In genomic region chr6:80457044-80457933, GRCh38 we compare ENCODE assay signal across 9 cellular contexts.
DNase-seq lines count a peak whose midpoint lies in the region; ATAC-seq, FAIRE-seq and TF ChIP-seq lines count a peak whose summit lies in the region.
"Had no signal": no experiment of that assay in that cellular context is flagged by ENCODE, and none has a peak within 500 bp of the region (broad histone marks: within the 10 kb centered on the region; RNA-seq: fewer than 3 reads in every experiment).

No MANE protein-coding gene starts in this region.

- H2BK12ac ChIP-seq in H1 (ENCODE audit: low read depth, low read length), result no peak overlapping the region

- H2BK20ac ChIP-seq in H1 (ENCODE audit: low read length), result no peak overlapping the region

- H3K23me2 ChIP-seq in H1 (ENCODE audit: low read depth, low read length), result no peaks in the 10 kb centered on the region

- H4K8ac ChIP-seq in H1 (ENCODE audit: extremely low read depth, insufficient read depth, low read length), result no peak overlapping the region

- DNase-seq in AG04450 (ENCODE audit: low read depth, low spot score) (peak; percentile 88), NCI-H2196 (lab: John Stamatoyannopoulos, UW; ENCODE audit: unreplicated experiment) (peak; percentile 41), H1 (ENCODE audit: low read depth in 1 of 2, low spot score in 2 of 2) (no peak), lung microvascular endothelial cell (ENCODE audit: low read depth in 2 of 2) (peak; percentile 94 to 95), NCI-H2227 (lab: John Stamatoyannopoulos, UW; ENCODE audit: unreplicated experiment) (no peak), T-helper 9 cell (no peak), T-helper 17 cell (no peak)

- H3K4me1 ChIP-seq in H1 (replicated peaks in 1 of 4; ENCODE audit: control insufficient read depth in 3 of 4, insufficient read depth in 4 of 4, low read length in 3 of 4), result no peaks in the 10 kb centered on the region

- TF ChIP-seq CTCF in AG04450 (IDR thresholded peaks at IDR 0.05; ENCODE audit: low read depth, low read length) (no peak), H1 (IDR thresholded peaks at IDR 0.05; ENCODE audit: control extremely low read depth in 1 of 3, insufficient read depth in 1 of 3, low read depth in 1 of 3, low read length in 3 of 3) (no peak)

- CTCF ChIA-PET in AG04450 (lab: Charles Lee), result interaction anchor here (1.4 kb wide), 2 partner anchors 66 to 243 kb away, joined by 4 to 6 read pairs; no protein-coding TSS in a partner anchor
- CTCF ChIA-PET in H1 (lab: Charles Lee; ENCODE audit: partially characterized antibody), result interaction anchor here (0.6 to 1.2 kb wide), 3 partner anchors 27 to 1294 kb away, joined by 3 read pairs; no protein-coding TSS in a partner anchor

- H3K79me1 ChIP-seq in H1 (ENCODE audit: low read depth, low read length), result no peaks in the 10 kb centered on the region

- no peak overlapping the region for H3K4me3 Mint-ChIP-seq in T-helper 17 cell

- H3K27me3 Mint-ChIP-seq in T-helper 17 cell, result no peaks in the 10 kb centered on the region

- no peaks in the 10 kb centered on the region for H3K36me3 Mint-ChIP-seq in T-helper 17 cell (ENCODE audit: low read depth)

- no peak overlapping the region for H3K4ac ChIP-seq in H1 (replicated peaks; ENCODE audit: insufficient read length, low read depth, low read length)

- H4K20me1 ChIP-seq in H1 (replicated peaks in 1 of 2; ENCODE audit: control insufficient read depth in 1 of 2, insufficient read depth in 2 of 2, low read length in 2 of 2), result no peaks in the 10 kb centered on the region

- H3K27ac ChIP-seq in AG04450 (ENCODE audit: low read depth, low read length), result no peak overlapping the region
- H3K27ac ChIP-seq in H1 (ENCODE audit: low read depth, low read length), result no peak overlapping the region
- H3K27ac ChIP-seq: VCaP had no signal

- no peak overlapping the region for H2BK15ac ChIP-seq in H1 (ENCODE audit: low read length)

- H4K5ac ChIP-seq in H1 (ENCODE audit: insufficient read length, low read depth, low read length), result no peak overlapping the region

- FAIRE-seq in H1 (lab: Jason Lieb, UNC), result no peak

- H2AK5ac ChIP-seq in H1 (ENCODE audit: low read depth, low read length), result no peak overlapping the region

- H3K9ac ChIP-seq in H1 (replicated peaks in 1 of 4; ENCODE audit: extremely low read depth in 1 of 4, low read depth in 3 of 4, low read length in 3 of 4), result no peak overlapping the region

- no peak overlapping the region for H3K14ac ChIP-seq in H1 (ENCODE audit: insufficient read length)

- TF ChIP-seq POLR2A in H1 (IDR thresholded peaks at IDR 0.05; ENCODE audit: control extremely low read depth in 1 of 2, low read depth in 2 of 2, low read length in 2 of 2), result no peak

- POLR2A ChIA-PET in AG04450 (lab: Yijun Ruan, JAX) (interaction anchor here (0.5 to 1.2 kb wide), 6 partner anchors 19 to 1540 kb away, joined by 3 to 5 read pairs (median 4); no protein-coding TSS in a partner anchor), H1 (lab: Charles Lee; ENCODE audit: partially characterized antibody) (no interaction called here)

- ATAC-seq in GM19455 (IDR thresholded peaks at IDR 0.05; ENCODE audit: unreplicated experiment) (no peak), T-helper 17 cell (no peak)

- no peaks in the 10 kb centered on the region for H3K36me3 ChIP-seq in H1 (ENCODE audit: control insufficient read depth in 2 of 4, insufficient read depth in 4 of 4, low read length in 3 of 4)

- H3K4me3 ChIP-seq in AG04450 (ENCODE audit: low read depth, low read length), result no peak overlapping the region
- no peak overlapping the region for H3K4me3 ChIP-seq in H1 (ENCODE audit: extremely low read depth in 1 of 4, insufficient read depth in 2 of 4, low read depth in 3 of 4, low read length in 4 of 4)

- no peak overlapping the region for H3K27ac Mint-ChIP-seq in T-helper 17 cell

- no peak for TF ChIP-seq EP300 in H1 (IDR thresholded peaks at IDR 0.05; ENCODE audit: borderline replicate concordance in 1 of 2, low read depth in 2 of 2, low read length in 2 of 2)

- no peak overlapping the region for H2BK5ac ChIP-seq in H1 (ENCODE audit: low read depth, low read length)

- H3K79me2 ChIP-seq in H1 (ENCODE audit: control insufficient read depth in 1 of 2, insufficient read depth in 2 of 2, low read length in 2 of 2), result no peaks in the 10 kb centered on the region

- H3K56ac ChIP-seq in H1 (replicated peaks; ENCODE audit: insufficient read length, low read depth, low read length), result no peak overlapping the region

- H3K4me2 ChIP-seq in H1 (ENCODE audit: insufficient read depth in 1 of 2, low read depth in 2 of 2, low read length in 2 of 2), result no peak overlapping the region

- no peak overlapping the region for H3K23ac ChIP-seq in H1 (ENCODE audit: insufficient read length)

- no peak overlapping the region for H3K18ac ChIP-seq in H1 (ENCODE audit: extremely low read depth, low read length)

- H2BK120ac ChIP-seq in H1 (replicated peaks; ENCODE audit: low read depth, low read length), result no peak overlapping the region

- H3K4me1 Mint-ChIP-seq in T-helper 17 cell, result no peaks in the 10 kb centered on the region

- WGBS in H1 (ENCODE audit: extremely low coverage in 1 of 2, insufficient coverage in 1 of 2, insufficient read length in 1 of 2, insufficient replicate concordance in 2 of 2, low coverage in 1 of 2, low lambda C conversion rate in 2 of 2, missing lambda C conversion rate in 1 of 2), 2 experiments, result 90% methylated on average over 5 of the region's 5 CpGs; no CpG with 5 or more reads in 1 of the 2 experiments

- H4K91ac ChIP-seq in H1 (replicated peaks; ENCODE audit: insufficient read length, low read length), result no peak overlapping the region

- TF ChIP-seq RAD21 in H1 (IDR thresholded peaks at IDR 0.05 in 1 of 2, conservative IDR thresholded peaks at IDR 0.05 in 1 of 2; ENCODE audit: low read depth in 2 of 2, low read length in 2 of 2), result no peak

- no peak overlapping the region for H2AFZ ChIP-seq in H1 (ENCODE audit: low read length)

- H3K27me3 ChIP-seq in AG04450 (ENCODE audit: control insufficient read depth, insufficient read depth, low read length) (no peaks in the 10 kb centered on the region), H1 (replicated peaks in 1 of 4; ENCODE audit: control insufficient read depth in 3 of 4, extremely low read depth in 1 of 4, insufficient read depth in 3 of 4, low read length in 3 of 4) (no peaks in the 10 kb centered on the region)

- no peaks in the 10 kb centered on the region for H3K9me3 ChIP-seq in AG04450 (ENCODE audit: control insufficient read depth, insufficient read depth, low read length)
- H3K9me3 ChIP-seq in H1 (ENCODE audit: insufficient read depth in 2 of 2, low read depth in 1 of 2, low read length in 1 of 2), result no peaks in the 10 kb centered on the region
- H3K9me3 ChIP-seq in T-helper 17 cell (ENCODE audit: control insufficient read depth, low read length, poor library complexity, severe bottlenecking), result no peaks in the 10 kb centered on the region

TF ChIP-seq in H1, 55 proteins besides CTCF, POLR2A, EP300 and RAD21:
- TF ChIP-seq CBX5 (IDR thresholded peaks at IDR 0.05; ENCODE audit: low read depth, low read length) (no peak), SP1 (IDR thresholded peaks at IDR 0.05; ENCODE audit: low read depth, low read length) (no peak), SIRT6 (IDR thresholded peaks at IDR 0.05; ENCODE audit: low read length) (no peak), TAF1 (IDR thresholded peaks at IDR 0.05; ENCODE audit: low read depth, low read length) (no peak), MAFK (IDR thresholded peaks at IDR 0.05; ENCODE audit: low read depth, low read length) (0 out of 2 replicates have a peak, but pooled peaks have one; percentile 55), RBBP5 (IDR thresholded peaks at IDR 0.05; ENCODE audit: borderline replicate concordance, low read depth, low read length) (no peak)

Comparison
In these comparisons a context has a peak if more than half of its experiments do, and no peak if none do; other contexts are left out.
1. DNase-seq: peak in AG04450 (single experiment), NCI-H2196 (single experiment) and lung microvascular endothelial cell (2 of 2); none in H1 (0 of 2), NCI-H2227 (single experiment), T-helper 9 cell (single experiment) and T-helper 17 cell (0 of 3).